In the genomic region with DNA sequence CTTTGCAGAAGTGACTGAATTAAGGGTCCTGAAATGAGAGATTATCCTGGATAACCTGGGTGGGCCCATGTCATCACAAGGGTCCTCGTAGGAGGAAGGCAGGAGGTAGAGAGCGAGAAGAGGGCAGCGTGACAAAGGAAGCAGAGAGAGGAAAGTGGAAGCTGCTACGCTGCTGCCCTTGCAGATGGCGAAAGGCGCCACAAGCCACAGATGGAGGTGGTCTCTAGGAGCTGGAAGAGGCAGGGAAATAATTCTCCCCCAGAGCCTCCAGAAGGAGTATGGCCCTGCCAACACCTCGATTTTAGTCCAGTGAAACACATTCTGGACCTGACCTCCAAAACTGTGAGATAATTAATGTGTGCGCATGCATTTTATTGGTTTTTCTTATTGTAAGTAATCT, we compare ENCODE assay signal across 13 cellular contexts. TPM values are rescaled to one million over a fixed set of nuclear protein-coding genes. Genes with fewer than 3 reads are reported as not detected.
DNase-seq lines count a peak whose midpoint lies in the region; ATAC-seq and TF ChIP-seq lines count a peak whose summit lies in the region.
"Had no signal": no experiment of that assay in that cellular context is flagged by ENCODE, and none has a peak within 500 bp of the region (broad histone marks: within the 10 kb centered on the region; RNA-seq: fewer than 3 reads in every experiment).

No MANE protein-coding gene starts in this region.

- no peaks in the 10 kb centered on the region for H3K27me3 ChIP-seq in sigmoid colon

- H3K4me3 ChIP-seq in sigmoid colon, result no peak overlapping the region

- peak overlapping the region; percentile 41 for H3K4me3 Mint-ChIP-seq in glutamatergic neuron (ENCODE audit: unreplicated experiment)
- H3K4me3 Mint-ChIP-seq: CD8-positive, alpha-beta T cell had no signal

- no peak for TF ChIP-seq CTCF in RWPE1 (conservative IDR thresholded peaks at IDR 0.05; ENCODE audit: low read depth)
- no peak for TF ChIP-seq CTCF in glutamatergic neuron (IDR thresholded peaks at IDR 0.05; ENCODE audit: partially characterized antibody, unreplicated experiment)
- TF ChIP-seq CTCF in sigmoid colon (IDR thresholded peaks at IDR 0.05), result no peak

- peaks cover 0 to 6% (median 0%) of the 10 kb centered on the region in 4 donors for H3K36me3 ChIP-seq in sigmoid colon

- H3K4me1 Mint-ChIP-seq in glutamatergic neuron (ENCODE audit: low read depth, unreplicated experiment), result peaks cover 27% of the 10 kb centered on the region

- TF ChIP-seq POLR2A in sigmoid colon (IDR thresholded peaks at IDR 0.05), result no peak

- intact Hi-C loops in sigmoid colon (cut with DNase I), result loop anchor here (5.0 kb wide), 1 partner anchor 42 kb away; no protein-coding TSS in a partner anchor

- H3K36me3 Mint-ChIP-seq in glutamatergic neuron (ENCODE audit: unreplicated experiment), result peaks cover 9% of the 10 kb centered on the region

- WGBS in sigmoid colon, 2 donors, result 86 to 88% methylated on average over 8 of the region's 8 CpGs

- CTCF ChIA-PET in RWPE1 (lab: Yijun Ruan, JAX), result interaction anchor here (0.7 kb wide), 1 partner anchor 127 kb away, joined by 3 read pairs; no protein-coding TSS in a partner anchor

- TF ChIP-seq EP300 in sigmoid colon (IDR thresholded peaks at IDR 0.05), result no peak

- no peaks in the 10 kb centered on the region for H3K9me3 ChIP-seq in sigmoid colon

- H3K27me3 Mint-ChIP-seq in glutamatergic neuron (ENCODE audit: unreplicated experiment), result no peaks in the 10 kb centered on the region

- H3K27ac ChIP-seq in RWPE1 (peak overlapping the region; percentile 41; the same call in 1 of the 2 replicates), sigmoid colon (peak overlapping the region; percentile 83 to 93 (median 90))

- peak; percentile 15 for DNase-seq in GDM1 (lab: John Stamatoyannopoulos, UW)
- DNase-seq in RWPE1 (ENCODE audit: low spot score), result no peak
- DNase-seq in glutamatergic neuron, result peak; percentile 55
- no peak for DNase-seq in sigmoid colon
- DNase-seq in NCI-H82 treated with DMSO at 0.1 percent for 48 hours (lab: John Stamatoyannopoulos, UW; ENCODE audit: unreplicated experiment), result no peak
- no peak for DNase-seq in iPS-NIHi11 (ENCODE audit: low spot score)
- DNase-seq: activated CD4-positive, alpha-beta T cell treated with anti-CD3 and anti-CD28 coated beads, Interleukin-2, amount 50 U/mL, for 1 hour; activated gamma-delta T cell; CD8-positive, alpha-beta T cell; central memory CD4-positive, alpha-beta T cell; stimulated activated CD4-positive, alpha-beta T cell treated with anti-CD3 and anti-CD28 coated beads, Interleukin-15, amount 100 ng/mL, for 24 hours had no signal

- ATAC-seq in HG03432 (IDR thresholded peaks at IDR 0.05; ENCODE audit: unreplicated experiment), result no peak
- no peak for ATAC-seq in HG03045 (IDR thresholded peaks at IDR 0.05; ENCODE audit: unreplicated experiment)
- ATAC-seq: CD8-positive, alpha-beta T cell had no signal

- peak overlapping the region; percentile 85 for H3K27ac Mint-ChIP-seq in glutamatergic neuron (ENCODE audit: unreplicated experiment)
- H3K27ac Mint-ChIP-seq: CD8-positive, alpha-beta T cell had no signal

- H3K9me3 Mint-ChIP-seq in glutamatergic neuron (ENCODE audit: unreplicated experiment), result peaks cover 4% of the 10 kb centered on the region
- H3K9me3 Mint-ChIP-seq: CD8-positive, alpha-beta T cell had no signal

- POLR2A ChIA-PET in RWPE1 (lab: Yijun Ruan, JAX; ENCODE audit: low non-redundant PET), result no interaction called here

- peaks cover 0 to 71% (median 60%) of the 10 kb centered on the region in 4 donors for H3K4me1 ChIP-seq in sigmoid colon

RNA-seq across cellular contexts. Expression of gene TMEM184B, which starts 13.4 kb away (rescaled TPM):
- total RNA-seq in glutamatergic neuron (ENCODE audit: unreplicated experiment) (81.0 TPM), sigmoid colon (10 to 100 TPM; 42.6 to 96.4 (median 68.1) TPM)
- polyA plus RNA-seq in sigmoid colon, result 10 to 100 TPM in 1 of 3 donors, 1 to 10 TPM in 2; 7.2 to 34.3 (median 8.1) TPM

RNA-seq across cellular contexts. Expression of gene MAFF, which starts 57.6 kb away (rescaled TPM):
- total RNA-seq in glutamatergic neuron (ENCODE audit: unreplicated experiment) (1.8 TPM), sigmoid colon (100 to 1,000 TPM in 1 of 4 donors, 10 to 100 TPM in 3; 15.3 to 104 (median 26.1) TPM)
- 10 to 100 TPM; 18.5 to 41.4 (median 35.4) TPM for polyA plus RNA-seq in sigmoid colon

RNA-seq across cellular contexts. Expression of gene CSNK1E, which starts 57.9 kb away (rescaled TPM):
- total RNA-seq in glutamatergic neuron (ENCODE audit: unreplicated experiment) (402 TPM), sigmoid colon (100 to 1,000 TPM in 1 of 4 donors, 10 to 100 TPM in 3; 60.6 to 116 (median 73.3) TPM)
- polyA plus RNA-seq in sigmoid colon, result 10 to 100 TPM; 33.6 to 82.8 (median 35.1) TPM

Comparison
In these comparisons a context has a peak if more than half of its experiments do, and no peak if none do; other contexts are left out.
1. DNase-seq: peak in GDM1 (single experiment) and glutamatergic neuron (single experiment); none in RWPE1 (single experiment), sigmoid colon (single experiment), NCI-H82 treated with DMSO at 0.1 percent for 48 hours (single experiment) and iPS-NIHi11 (single experiment).